ENCODE assay signal across 8 cellular contexts in the genomic region with DNA sequence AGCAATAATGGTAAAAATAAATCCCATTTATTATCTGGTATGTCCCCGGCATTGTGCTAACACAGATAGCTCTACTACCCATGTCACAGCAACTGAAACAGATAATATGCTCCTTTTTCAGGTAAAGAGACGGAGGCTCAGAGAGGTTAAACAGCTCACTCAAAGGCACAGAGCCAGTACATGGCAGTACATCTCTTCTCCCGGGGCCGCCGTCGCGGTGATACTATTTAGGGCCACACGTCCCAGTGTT. TPM values are rescaled to one million over a fixed set of nuclear protein-coding genes. Genes with fewer than 3 reads are reported as not detected.
A peak's percentile ranks its signal among the peaks of the same experiment; 100 is the strongest.
DNase-seq lines count a peak whose midpoint lies in the region; ATAC-seq and TF ChIP-seq lines count a peak whose summit lies in the region.

No MANE protein-coding gene starts in this region.

- H3K4me3 ChIP-seq in duodenal mucosa (ENCODE audit: low read depth in 1 of 2, low read length in 2 of 2) (peak overlapping the region; percentile 86 to 92), neutrophil (ENCODE audit: low read depth in 1 of 2, low read length in 1 of 2) (peak overlapping the region; percentile 83 to 84)

- peak; percentile 8 for ATAC-seq in GM19324 (IDR thresholded peaks at IDR 0.05; ENCODE audit: low FRiP score, unreplicated experiment)

- H3K36me3 ChIP-seq in duodenal mucosa (ENCODE audit: control insufficient read depth in 1 of 2, insufficient read depth in 2 of 2, low read length in 2 of 2) (no peaks in the 10 kb centered on the region), neutrophil (peaks cover 18% of the 10 kb centered on the region)

- peak overlapping the region; percentile 92 to 99 (median 96) for H3K27ac Mint-ChIP-seq in IgD-negative memory B cell

- no peaks in the 10 kb centered on the region for H3K27me3 Mint-ChIP-seq in IgD-negative memory B cell

- no peaks in the 10 kb centered on the region for H3K27me3 ChIP-seq in duodenal mucosa (ENCODE audit: control insufficient read depth in 1 of 2, insufficient read depth in 2 of 2, low read length in 2 of 2)
- H3K27me3 ChIP-seq in neutrophil: peaks cover 4% of the 10 kb centered on the region

- H3K9ac ChIP-seq in duodenal mucosa (ENCODE audit: low read depth in 1 of 2, low read length in 2 of 2): peak overlapping the region; percentile 70 to 95

- H3K27ac ChIP-seq in duodenal mucosa (ENCODE audit: low read depth, low read length): no peak overlapping the region
- peak overlapping the region; percentile 95 for H3K27ac ChIP-seq in neutrophil

- no peak for DNase-seq in T1000 (lab: John Stamatoyannopoulos, UW)
- DNase-seq in putamen (ENCODE audit: low spot score): no peak
- DNase-seq in Ammon's horn (ENCODE audit: low spot score): no peak
- no peak for DNase-seq in AML-193 (lab: John Stamatoyannopoulos, UW)

- peaks cover 11% of the 10 kb centered on the region for H3K36me3 Mint-ChIP-seq in IgD-negative memory B cell

- H3K4me3 Mint-ChIP-seq in IgD-negative memory B cell: peak overlapping the region; percentile 92 to 97 (median 96)

- peaks cover 20 to 24% (median 21%) of the 10 kb centered on the region in 3 donors for H3K4me1 Mint-ChIP-seq in IgD-negative memory B cell

- H3K9me3 ChIP-seq in duodenal mucosa (ENCODE audit: control insufficient read depth in 1 of 2, low read length in 2 of 2) (no peaks in the 10 kb centered on the region), neutrophil (no peaks in the 10 kb centered on the region)

- H3K4me1 ChIP-seq in duodenal mucosa (ENCODE audit: control insufficient read depth in 1 of 2, insufficient read depth in 2 of 2, low read length in 2 of 2): peaks cover 9 to 21% of the 10 kb centered on the region in 2 donors
- H3K4me1 ChIP-seq in neutrophil (ENCODE audit: control insufficient read depth in 1 of 2, insufficient read depth in 1 of 2, low read depth in 1 of 2, low read length in 1 of 2): peaks cover 25 to 27% of the 10 kb centered on the region in 2 experiments

- TF ChIP-seq CTCF in neutrophil (IDR thresholded peaks at IDR 0.05): no peak

- no peaks in the 10 kb centered on the region for H3K9me3 Mint-ChIP-seq in IgD-negative memory B cell

RNA-seq across cellular contexts. Expression of gene PDK1, which starts 0.7 kb away (rescaled TPM):
- 17.9 TPM for polyA plus RNA-seq in IgD-negative memory B cell
